12 cellular contexts compared by ENCODE assay signal in the genomic region with DNA sequence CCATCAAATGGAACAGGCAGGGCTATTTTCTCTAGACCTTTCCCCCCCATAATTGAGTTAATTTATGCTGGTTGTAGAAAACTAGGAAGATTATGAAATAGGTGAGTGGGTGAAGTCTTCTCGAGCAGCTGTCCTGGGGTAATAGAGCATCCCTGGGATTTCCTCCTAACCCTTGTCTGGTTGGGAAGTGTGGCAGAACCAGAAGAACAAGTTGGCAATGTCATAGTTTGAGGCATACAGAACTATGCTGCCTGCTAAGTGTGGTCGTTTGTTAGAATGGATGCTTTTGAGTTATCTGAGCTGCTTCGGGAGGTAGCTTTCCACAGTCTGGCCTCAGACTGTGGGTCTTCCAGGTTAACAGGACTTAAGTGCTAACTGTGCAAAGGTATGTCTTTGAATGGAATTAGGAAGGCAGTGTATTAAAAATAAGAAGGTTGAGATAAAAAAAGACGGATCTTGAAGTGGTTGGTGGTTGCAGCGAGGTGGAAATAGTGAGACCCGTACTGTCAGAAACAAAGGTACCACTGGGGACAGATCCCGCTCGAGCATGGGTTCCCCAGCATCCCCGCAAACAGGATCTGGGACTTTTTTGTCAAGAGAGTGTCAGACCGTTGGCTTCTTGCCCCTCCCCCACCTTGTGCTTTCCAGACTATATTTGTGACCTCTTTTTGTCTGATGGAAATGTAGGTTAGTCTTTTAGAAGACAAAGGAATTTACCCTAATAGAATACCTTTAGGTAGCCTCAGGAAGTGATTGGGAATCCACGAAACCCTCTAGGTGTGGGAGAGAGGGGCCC. TPM values are rescaled to one million over a fixed set of nuclear protein-coding genes. Genes with fewer than 3 reads are reported as not detected.
DNase-seq lines count a peak whose midpoint lies in the region; ATAC-seq, FAIRE-seq and TF ChIP-seq lines count a peak whose summit lies in the region.
"Had no signal": no experiment of that assay in that cellular context is flagged by ENCODE, and none has a peak within 500 bp of the region (broad histone marks: within the 10 kb centered on the region; RNA-seq: fewer than 3 reads in every experiment).

No MANE protein-coding gene starts in this region.

- CTCF ChIA-PET in Calu3 (lab: Charles Lee), result interaction anchor here (0.6 to 1.4 kb wide), 2 partner anchors 20 to 43 kb away, joined by 3 to 5 read pairs; no protein-coding TSS in a partner anchor
- CTCF ChIA-PET in GM12878 (lab: Yijun Ruan, JAX), result interaction anchor here (0.7 to 6.8 kb wide), 5 partner anchors 9 to 81 kb away, joined by 3 to 85 read pairs (median 23); no protein-coding TSS in a partner anchor

- intact Hi-C loops in Calu3 (cut with micrococcal nuclease; ENCODE audit: unreplicated experiment) (loop anchor here (5.0 kb wide), 2 partner anchors 42 to 78 kb away; no protein-coding TSS in a partner anchor), GM12878 (cut with micrococcal nuclease; ENCODE audit: unreplicated experiment) (loop anchor here (5.0 kb wide), 1 partner anchor 48 kb away; no protein-coding TSS in a partner anchor), cardiac septum (cut with DNase I) (loop anchor here (5.0 kb wide), 2 partner anchors 53 to 217 kb away; a partner anchor contains a TSS)

- H3K4me3 ChIP-seq in Karpas-422 (ENCODE audit: low read length) (no peak overlapping the region), GM12878 (no peak overlapping the region)
- H3K4me3 ChIP-seq: skin epidermis had no signal

- H3K36me3 Mint-ChIP-seq in Calu3 (ENCODE audit: insufficient read depth, unreplicated experiment) (peaks cover 25% of the 10 kb centered on the region), osteocyte (ENCODE audit: unreplicated experiment) (no peaks in the 10 kb centered on the region)

- H3K4me1 ChIP-seq in Karpas-422 (ENCODE audit: low read length), result peaks cover 42% of the 10 kb centered on the region
- peaks cover 33% of the 10 kb centered on the region for H3K4me1 ChIP-seq in GM12878 (ENCODE audit: control insufficient read depth, insufficient read depth, low read length)

- ATAC-seq in GM12878, result no peak
- ATAC-seq in HG03354 (IDR thresholded peaks at IDR 0.05; ENCODE audit: poor library complexity, severe bottlenecking, unreplicated experiment), result no peak

- H3K4me3 Mint-ChIP-seq in Calu3 (ENCODE audit: low read depth, unreplicated experiment) (peak overlapping the region; percentile 49), osteocyte (ENCODE audit: unreplicated experiment) (no peak overlapping the region)

- H3K27me3 Mint-ChIP-seq in Calu3 (ENCODE audit: unreplicated experiment), result no peaks in the 10 kb centered on the region
- H3K27me3 Mint-ChIP-seq in osteocyte (ENCODE audit: unreplicated experiment), result no peaks in the 10 kb centered on the region

- H4K20me1 ChIP-seq in Karpas-422 (ENCODE audit: insufficient read depth, low read depth, low read length) (peaks cover 64% of the 10 kb centered on the region), GM12878 (ENCODE audit: control insufficient read depth, insufficient read depth) (peaks cover 23% of the 10 kb centered on the region)

- H3K79me2 ChIP-seq in Karpas-422 (ENCODE audit: low read length) (peaks cover 82% of the 10 kb centered on the region), GM12878 (ENCODE audit: control insufficient read depth, insufficient read depth, low read length) (peaks cover 81% of the 10 kb centered on the region)

- peak overlapping the region; percentile 95 for H3K4me2 ChIP-seq in Karpas-422 (ENCODE audit: low read depth, low read length, poor library complexity, severe bottlenecking)
- peak overlapping the region; percentile 66 for H3K4me2 ChIP-seq in GM12878 (ENCODE audit: control insufficient read depth, insufficient read depth)
- H3K4me2 ChIP-seq: SK-N-SH had no signal

- H3K9me3 Mint-ChIP-seq in Calu3 (ENCODE audit: low read depth, unreplicated experiment) (no peaks in the 10 kb centered on the region), osteocyte (ENCODE audit: unreplicated experiment) (no peaks in the 10 kb centered on the region)

- RAD21 ChIA-PET in GM12878 (lab: Charles Lee; ENCODE audit: unreplicated experiment), result interaction anchor here (0.7 to 2.2 kb wide), 3 partner anchors 20 to 1949 kb away, joined by 3 to 17 read pairs (median 5); no protein-coding TSS in a partner anchor

- H3K9ac ChIP-seq in Karpas-422 (ENCODE audit: low read length) (0 out of 2 replicates have a peak overlapping the region, but pooled peaks have one; percentile 17), GM12878 (ENCODE audit: control insufficient read depth, insufficient read depth, low read length) (no peak overlapping the region)
- H3K9ac ChIP-seq: SK-N-SH had no signal

- no peak for TF ChIP-seq CTCF in Calu3 (IDR thresholded peaks at IDR 0.05; ENCODE audit: unreplicated experiment)
- TF ChIP-seq CTCF in GM12878 (IDR thresholded peaks at IDR 0.05 in 2 of 3, conservative IDR thresholded peaks at IDR 0.05 in 1 of 3; ENCODE audit: control insufficient read depth in 2 of 3, extremely low read depth in 1 of 3, insufficient read depth in 1 of 3, low read depth in 3 of 3, low read length in 3 of 3), result no peak
- TF ChIP-seq CTCF in osteocyte (IDR thresholded peaks at IDR 0.05), result no peak

- H3K4me1 Mint-ChIP-seq in Calu3 (ENCODE audit: low read depth, unreplicated experiment) (peaks cover 11% of the 10 kb centered on the region), osteocyte (ENCODE audit: unreplicated experiment) (peaks cover 46% of the 10 kb centered on the region)

- no peaks in the 10 kb centered on the region for H3K9me2 ChIP-seq in Karpas-422 (replicated peaks; ENCODE audit: insufficient read depth, low read length)
- H3K9me2 ChIP-seq: SK-N-SH had no signal

- H3K27ac ChIP-seq in Karpas-422 (ENCODE audit: low read length), result no peak overlapping the region
- H3K27ac ChIP-seq in GM12878 (ENCODE audit: control insufficient read depth, insufficient read depth), result no peak overlapping the region
- H3K27ac ChIP-seq: epithelial cell of prostate had no signal

- H3K27ac Mint-ChIP-seq in Calu3 (ENCODE audit: unreplicated experiment), result no peak overlapping the region
- H3K27ac Mint-ChIP-seq in osteocyte (ENCODE audit: unreplicated experiment), result peak overlapping the region; percentile 20

- TF ChIP-seq RAD21 in GM12878 (IDR thresholded peaks at IDR 0.05; ENCODE audit: insufficient read depth, low read depth, low read length), result no peak

- H3K36me3 ChIP-seq in Karpas-422 (ENCODE audit: insufficient read depth, low read length) (peaks cover 16% of the 10 kb centered on the region; the same call in 1 of the 2 replicates), GM12878 (ENCODE audit: control insufficient read depth in 2 of 2, insufficient read depth in 2 of 2, low read length in 1 of 2) (peaks cover 3 to 7% of the 10 kb centered on the region in 2 experiments; a peak in 2 of 4 replicates)

- SMC1A ChIA-PET in GM12878 (lab: Charles Lee; ENCODE audit: uncharacterized antibody, unreplicated experiment), result interaction anchor here (0.6 to 8.6 kb wide), 7 partner anchors 8 to 80 kb away, joined by 3 to 57 read pairs (median 4); no protein-coding TSS in a partner anchor

- 61% methylated on average over 11 of the region's 11 CpGs for WGBS in GM12878 (ENCODE audit: insufficient coverage, insufficient replicate concordance, low lambda C conversion rate, missing lambda C conversion rate)

- TF ChIP-seq POLR2A in GM12878 (IDR thresholded peaks at IDR 0.05; ENCODE audit: low read depth, low read length), result no peak

- H3K9me3 ChIP-seq in Karpas-422 (ENCODE audit: low read length) (no peaks in the 10 kb centered on the region), GM12878 (replicated peaks; ENCODE audit: control insufficient read depth, insufficient read depth, low read length) (no peaks in the 10 kb centered on the region)
- H3K9me3 ChIP-seq: SK-N-SH had no signal

- DNase-seq in Calu3 (peak; percentile 21), Karpas-422 (no peak), GM12878 (ENCODE audit: low read depth, low spot score) (no peak), osteocyte (ENCODE audit: extremely low spot score, unreplicated experiment) (no peak), cardiac septum (ENCODE audit: low spot score) (no peak)
- no peak for DNase-seq in stimulated activated CD4-positive, alpha-beta T cell treated with anti-CD3 and anti-CD28 coated beads, Interleukin-4, amount 100 ng/mL, for 24 hours
- DNase-seq: DMS153, NCI-H748 treated with DMSO at 0.1 percent for 48 hours, SK-N-SH had no signal

- H3K27me3 ChIP-seq in Karpas-422 (ENCODE audit: low read length), result no peaks in the 10 kb centered on the region
- H3K27me3 ChIP-seq in GM12878 (replicated peaks in 1 of 2; ENCODE audit: control insufficient read depth in 2 of 2, insufficient read depth in 2 of 2, low read length in 1 of 2), result no peaks in the 10 kb centered on the region

- H2AFZ ChIP-seq in Karpas-422 (ENCODE audit: low read length) (no peak overlapping the region), GM12878 (ENCODE audit: control insufficient read depth, low read depth, low read length) (no peak overlapping the region)

- no peak for TF ChIP-seq EP300 in GM12878 (IDR thresholded peaks at IDR 0.05; ENCODE audit: borderline replicate concordance in 1 of 2, control insufficient read depth in 1 of 2, low read depth in 2 of 2, low read length in 2 of 2)

- BruUV-seq in Calu3 (replicated peaks; lab: Mats Ljungman, UMichigan) (no TSS peak), GM12878 (replicated peaks; lab: Mats Ljungman, UMichigan) (no TSS peak)

- POLR2A ChIA-PET in GM12878 (lab: Charles Lee), result interaction anchor here (1.3 to 1.5 kb wide), 2 partner anchors 13 to 42 kb away, joined by 3 read pairs; no protein-coding TSS in a partner anchor

- in situ Hi-C loops in GM12878 (cut with MboI), result no loop called here

- FAIRE-seq in GM12878 (lab: Jason Lieb, UNC), result no peak

RNA-seq across cellular contexts. Expression of a gene that starts 4.0 kb away (rescaled TPM):
- total RNA-seq in Calu3 (2022) (79.8 and 83.7 TPM in 2 replicates), GM12878 (2014; rRNA removed) (47.1 and 61.8 TPM in 2 replicates), GM12878 (2014; rRNA removed; fragmentation: Illumina TruSeq; extraction: Trizol) (27.4 and 38.4 TPM in 2 replicates), GM12878 (2021) (161 and 173 TPM in 2 replicates), osteocyte (75.6 and 81.3 TPM in 2 replicates), cardiac septum (39.9 TPM)
- total RNA-seq in Karpas-422 (2014; rRNA removed; shearing (Covaris generic); ENCODE audit: low replicate concordance), result 38.4 and 63.4 TPM in 2 replicates
- 28.7 and 30.1 TPM in 2 replicates for total RNA-seq in GM12878 (2013; cell fraction: nucleolus; rRNA removed)
- 15.5 TPM for polyA plus RNA-seq in GM12878 (2011; ENCODE audit: low read depth)
- polyA plus RNA-seq in GM12878 (2011; rRNA removed) (16.9 and 20.1 TPM in 2 replicates), GM12878 (2014; fragmentation: Illumina TruSeq; extraction: Trizol) (8.6 and 28.0 TPM in 2 replicates), GM12878 (2014; fragmentation: Nextera tagmentation; extraction: Ambion mirVana) (1 to 10 TPM; 2.6 to 2.7 TPM), GM12878 (2014; rRNA removed) (60.3 and 70.8 TPM in 2 replicates), GM12878 (2016; fragmentation: Nextera tagmentation; extraction: Ambion mirVana) (10 to 100 TPM; 31.4 to 32.7 TPM)
- 18.7 and 20.9 TPM in 2 replicates for polyA plus RNA-seq in GM12878 (2011; cell fraction: cytosol; rRNA removed)
- 21.5 and 39.0 TPM in 2 replicates for polyA plus RNA-seq in GM12878 (2011; cell fraction: nucleus; rRNA removed)
- 32.1 and 35.4 TPM in 2 replicates for polyA plus RNA-seq in GM12878 (2012)
- 16.8 and 17.2 TPM in 2 replicates for polyA minus RNA-seq in GM12878 (2011; rRNA and poly(A)+ RNA removed)
- polyA minus RNA-seq in GM12878 (2011; cell fraction: cytosol; rRNA and poly(A)+ RNA removed), result 29.5 and 34.5 TPM in 2 replicates
- polyA minus RNA-seq in GM12878 (2011; cell fraction: nucleus; rRNA and poly(A)+ RNA removed), result 5.1 and 11.0 TPM in 2 replicates
